In the genomic region with DNA sequence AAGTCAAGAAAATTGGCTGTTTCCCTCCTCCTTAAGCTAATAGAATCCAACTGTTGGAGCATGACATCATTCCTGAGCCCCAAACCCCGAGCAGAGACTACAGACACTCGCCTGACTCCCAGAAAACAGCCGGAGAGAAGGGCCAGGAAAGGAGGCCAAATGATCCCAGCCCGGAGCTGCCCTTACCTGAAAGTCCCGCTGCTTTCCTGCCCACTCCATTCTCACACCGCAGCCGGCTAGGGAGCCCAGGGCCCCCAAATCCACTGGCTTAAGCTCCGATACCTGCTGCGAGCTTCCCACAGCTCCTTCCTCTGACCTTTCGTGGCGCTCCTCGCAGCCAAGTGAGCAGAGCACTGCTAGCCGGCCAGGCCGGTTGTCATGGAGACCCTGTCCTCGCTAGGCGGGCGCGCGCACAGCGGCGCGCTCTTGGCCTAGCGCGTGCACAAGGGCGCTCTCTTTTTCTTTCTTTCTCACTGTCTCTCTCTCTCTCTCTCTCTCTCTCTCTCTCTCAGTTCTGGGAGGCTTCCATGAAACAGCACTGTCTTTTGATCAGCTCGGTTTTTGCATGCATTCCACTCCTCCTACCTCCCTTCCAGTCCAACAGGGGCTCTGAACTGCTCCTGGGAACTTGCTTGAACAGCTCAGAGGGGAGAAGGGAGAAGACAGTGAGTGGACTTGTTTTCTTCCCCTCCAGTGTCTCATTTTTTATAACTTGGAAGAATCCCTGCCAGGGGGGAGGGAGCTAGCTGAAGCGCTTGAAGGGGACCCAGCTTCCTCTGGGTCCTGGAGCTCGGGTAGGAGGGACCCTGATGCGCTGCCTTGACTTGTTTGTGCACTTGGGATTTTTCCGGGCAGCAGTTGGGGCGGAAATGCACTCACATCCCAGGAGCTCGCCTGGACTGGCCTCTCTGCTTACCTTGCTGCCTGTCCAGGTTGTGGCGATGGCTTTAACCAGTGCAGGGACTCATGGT, we compare ENCODE assay signal across 8 cellular contexts.
DNase-seq lines count a peak whose midpoint lies in the region; ATAC-seq and TF ChIP-seq lines count a peak whose summit lies in the region.

No MANE protein-coding gene starts in this region.

- DNase-seq in GM06990 (ENCODE audit: extremely low read depth, insufficient read length) (peak; percentile 50), NCI-H1930 (lab: John Stamatoyannopoulos, UW) (peak; percentile 46 to 75), globus pallidus (ENCODE audit: low spot score) (peak; percentile 84), Kasumi-1 (lab: John Stamatoyannopoulos, UW) (no peak)
- peak; percentile 7 for DNase-seq in activated naive CD8-positive, alpha-beta T cell treated with anti-CD3 and anti-CD28 coated beads, Interleukin-2, amount 50 U/mL, for 24 hours
- no peak for DNase-seq in effector CD4-positive, alpha-beta T cell
- DNase-seq in central memory CD4-positive, alpha-beta T cell: no peak

- no peaks in the 10 kb centered on the region for H3K36me3 Mint-ChIP-seq in activated naive CD8-positive, alpha-beta T cell treated with anti-CD3 and anti-CD28 coated beads, Interleukin-2, amount 50 U/mL, for 24 hours (ENCODE audit: low read depth)
- no peaks in the 10 kb centered on the region for H3K36me3 Mint-ChIP-seq in nephron (ENCODE audit: low read depth)

- peaks cover 7% of the 10 kb centered on the region for H3K4me1 Mint-ChIP-seq in activated naive CD8-positive, alpha-beta T cell treated with anti-CD3 and anti-CD28 coated beads, Interleukin-2, amount 50 U/mL, for 24 hours
- peaks cover 59% of the 10 kb centered on the region for H3K4me1 Mint-ChIP-seq in nephron

- peak overlapping the region; percentile 51 for H3K4me3 Mint-ChIP-seq in activated naive CD8-positive, alpha-beta T cell treated with anti-CD3 and anti-CD28 coated beads, Interleukin-2, amount 50 U/mL, for 24 hours
- peak overlapping the region; percentile 89 to 95 (median 91) for H3K4me3 Mint-ChIP-seq in nephron

- H3K4me3 ChIP-seq in GM06990 (replicated peaks; ENCODE audit: low read depth, low read length): no peak overlapping the region

- no peaks in the 10 kb centered on the region; the same call in 1 of the 2 replicates for H3K27me3 ChIP-seq in GM06990 (replicated peaks; ENCODE audit: control insufficient read depth, insufficient read depth, low read length)

- no peak for TF ChIP-seq CTCF in GM06990 (IDR thresholded peaks at IDR 0.05; ENCODE audit: insufficient read depth, low read length, poor library complexity, severe bottlenecking)
- no peak for TF ChIP-seq CTCF in nephron (IDR thresholded peaks at IDR 0.05; ENCODE audit: unreplicated experiment in 3 of 3)

- no peak overlapping the region for H3K27ac Mint-ChIP-seq in activated naive CD8-positive, alpha-beta T cell treated with anti-CD3 and anti-CD28 coated beads, Interleukin-2, amount 50 U/mL, for 24 hours
- peak overlapping the region; percentile 96 to 99 (median 98) for H3K27ac Mint-ChIP-seq in nephron

- ATAC-seq in activated naive CD8-positive, alpha-beta T cell treated with anti-CD3 and anti-CD28 coated beads, Interleukin-2, amount 50 U/mL, for 24 hours: no peak

- no peaks in the 10 kb centered on the region for H3K9me3 Mint-ChIP-seq in activated naive CD8-positive, alpha-beta T cell treated with anti-CD3 and anti-CD28 coated beads, Interleukin-2, amount 50 U/mL, for 24 hours
- H3K9me3 Mint-ChIP-seq in nephron: no peaks in the 10 kb centered on the region

- peaks cover 16% of the 10 kb centered on the region for H3K27me3 Mint-ChIP-seq in activated naive CD8-positive, alpha-beta T cell treated with anti-CD3 and anti-CD28 coated beads, Interleukin-2, amount 50 U/mL, for 24 hours
- H3K27me3 Mint-ChIP-seq in nephron (ENCODE audit: low read depth): no peaks in the 10 kb centered on the region

- H3K36me3 ChIP-seq in GM06990 (ENCODE audit: control insufficient read depth, insufficient read depth, low read length): no peaks in the 10 kb centered on the region

Comparison
In these comparisons a context has a peak if more than half of its experiments do, and no peak if none do; other contexts are left out.
1. DNase-seq: peak in GM06990 (single experiment), NCI-H1930 (2 of 2), activated naive CD8-positive, alpha-beta T cell treated with anti-CD3 and anti-CD28 coated beads, Interleukin-2, amount 50 U/mL, for 24 hours (single experiment) and globus pallidus (single experiment); none in Kasumi-1 (0 of 2), effector CD4-positive, alpha-beta T cell (single experiment) and central memory CD4-positive, alpha-beta T cell (single experiment).